In genomic region chr5:40654377-40655006, GRCh38 we compare ENCODE assay signal across 2 cellular contexts.
TF ChIP-seq lines count a peak whose summit lies in the region.

No MANE protein-coding gene starts in this region.

TF ChIP-seq in endothelial cell of umbilical vein, 7 proteins besides CTCF, POLR2A, EP300 and RAD21 (continued from another document):
- no peak for TF ChIP-seq FOS (IDR thresholded peaks at IDR 0.05; ENCODE audit: borderline replicate concordance, insufficient read depth, low read length)

TF ChIP-seq in SK-N-SH, 30 proteins besides CTCF, POLR2A, EP300 and RAD21 (continued from another document):
- TF ChIP-seq REST (IDR thresholded peaks at IDR 0.05; ENCODE audit: low read depth, low read length) (no peak), MXI1 (IDR thresholded peaks at IDR 0.05; ENCODE audit: low read depth, low read length) (no peak), YY1 (IDR thresholded peaks at IDR 0.05; ENCODE audit: low read depth) (no peak), IRF3 (IDR thresholded peaks at IDR 0.05; ENCODE audit: low read depth, low read length) (no peak), RFX5 (IDR thresholded peaks at IDR 0.05; ENCODE audit: low read length) (no peak), JUND (IDR thresholded peaks at IDR 0.05) (no peak), USF1 (IDR thresholded peaks at IDR 0.05; ENCODE audit: borderline replicate concordance, low read depth) (no peak), ELF1 (IDR thresholded peaks at IDR 0.05) (no peak), GABPA (IDR thresholded peaks at IDR 0.05; ENCODE audit: low read depth) (no peak), ZBTB33 (IDR thresholded peaks at IDR 0.05; ENCODE audit: borderline replicate concordance, low read depth) (no peak), FOXJ3 (CRISPR knock-in tag; IDR thresholded peaks at IDR 0.05) (no peak), PBX3 (IDR thresholded peaks at IDR 0.05) (no peak), NRF1 (IDR thresholded peaks at IDR 0.05; ENCODE audit: low read depth, low read length) (no peak), MEF2A (IDR thresholded peaks at IDR 0.05; ENCODE audit: borderline replicate concordance, low read depth) (no peak), TEAD4 (IDR thresholded peaks at IDR 0.05; ENCODE audit: borderline replicate concordance, insufficient read depth) (no peak), POLR2AphosphoS5 (IDR thresholded peaks at IDR 0.05; ENCODE audit: low read depth, low read length) (no peak), CHD2 (IDR thresholded peaks at IDR 0.05; ENCODE audit: low read length, partially characterized antibody) (no peak), SMC3 (IDR thresholded peaks at IDR 0.05; ENCODE audit: low read depth, low read length) (no peak)
